ENCODE assay signal across 2 cellular contexts in genomic region chr1:22976127-22976460, GRCh38.
TF ChIP-seq lines count a peak whose summit lies in the region.

No MANE protein-coding gene starts in this region.

TF ChIP-seq in SK-N-SH, 30 proteins besides CTCF, POLR2A, EP300 and RAD21:
- TF ChIP-seq MAX (IDR thresholded peaks at IDR 0.05; ENCODE audit: low read depth) (no peak), FOXJ3 (CRISPR knock-in tag; IDR thresholded peaks at IDR 0.05) (no peak), YY1 (IDR thresholded peaks at IDR 0.05; ENCODE audit: low read depth) (no peak), MXI1 (IDR thresholded peaks at IDR 0.05; ENCODE audit: low read depth, low read length) (no peak), NFIC (IDR thresholded peaks at IDR 0.05; ENCODE audit: borderline replicate concordance) (no peak), GABPA (IDR thresholded peaks at IDR 0.05; ENCODE audit: low read depth) (no peak), REST (IDR thresholded peaks at IDR 0.05; ENCODE audit: low read depth, low read length) (no peak), GATA2 (CRISPR knock-in tag; IDR thresholded peaks at IDR 0.05) (no peak), TCF12 (IDR thresholded peaks at IDR 0.05) (no peak), POLR2AphosphoS5 (IDR thresholded peaks at IDR 0.05; ENCODE audit: low read depth, low read length) (no peak), EZH2phosphoT487 (IDR thresholded peaks at IDR 0.05; ENCODE audit: borderline replicate concordance, low read depth) (no peak), SIN3A (IDR thresholded peaks at IDR 0.05; ENCODE audit: borderline replicate concordance, low read depth, low read length) (no peak), RCOR1 (IDR thresholded peaks at IDR 0.05; ENCODE audit: low read length) (no peak), NRF1 (IDR thresholded peaks at IDR 0.05; ENCODE audit: low read depth, low read length) (no peak), USF2 (IDR thresholded peaks at IDR 0.05; ENCODE audit: borderline replicate concordance, low read depth, low read length) (no peak), JUND (IDR thresholded peaks at IDR 0.05) (no peak), SMC3 (IDR thresholded peaks at IDR 0.05; ENCODE audit: low read depth, low read length) (no peak), FOXM1 (IDR thresholded peaks at IDR 0.05; ENCODE audit: low read depth) (no peak)

TF ChIP-seq in SK-N-SH treated with all-trans-retinoic acid at 6 μM for 48 hours, 23 proteins besides CTCF, POLR2A, EP300 and RAD21 (continued from another document):
- TF ChIP-seq TCF4 (CRISPR knock-in tag; IDR thresholded peaks at IDR 0.05; ENCODE audit: borderline replicate concordance), result no peak
- TF ChIP-seq ZNF8 (CRISPR knock-in tag; IDR thresholded peaks at IDR 0.05), result no peak
- TF ChIP-seq CREB5 (CRISPR knock-in tag; IDR thresholded peaks at IDR 0.05; ENCODE audit: low read depth), result no peak
TF ChIP-seq in SK-N-SH treated with all-trans-retinoic acid at 6 μM for 48 hours: peak in this region for 0.
